In genomic region chr9:120622790-120623189, GRCh38 we compare ENCODE assay signal across 27 cellular contexts.
"Had no signal": no experiment of that assay in that cellular context is flagged by ENCODE, and none has a peak within 500 bp of the region (broad histone marks: within the 10 kb centered on the region; RNA-seq: fewer than 3 reads in every experiment).

No MANE protein-coding gene starts in this region.

- H3K36me3 ChIP-seq: left ventricle myocardium inferior, pancreas, prostate gland, sigmoid colon, thoracic aorta had no signal

- H3K36me3 Mint-ChIP-seq: natural killer cell treated with Interleukin-12 subunit alpha and Interleukin-12 subunit beta and Interleukin-15 and Interleukin-18, amount 100 ng/mL, for 72 hours; stimulated activated effector memory CD8-positive, alpha-beta T cell treated with anti-CD3 and anti-CD28 coated beads, Interleukin-12 subunit alpha, Interleukin-12 subunit beta, amount 100 ng/mL, for 72 hours had no signal

- FAIRE-seq: pancreas, small intestine, urothelium cell line had no signal

- H3K27ac ChIP-seq: hepatocyte, left ventricle myocardium inferior, pancreas, prostate gland, sigmoid colon, spleen, suprapubic skin, thoracic aorta, tibial artery, upper lobe of right lung had no signal

- H3K9me3 Mint-ChIP-seq: naive thymus-derived CD4-positive, alpha-beta T cell; natural killer cell treated with Interleukin-12 subunit alpha and Interleukin-12 subunit beta and Interleukin-15 and Interleukin-18, amount 100 ng/mL, for 72 hours; stimulated activated effector memory CD8-positive, alpha-beta T cell treated with anti-CD3 and anti-CD28 coated beads, Interleukin-12 subunit alpha, Interleukin-12 subunit beta, amount 100 ng/mL, for 72 hours; stimulated activated naive CD8-positive, alpha-beta T cell treated with anti-CD3 and anti-CD28 coated beads, Interleukin-15, Interleukin-2, amounts not matched to agents 100 ng/mL and 50 ng/mL, for 24 hours had no signal

- H3K79me2 ChIP-seq: hepatocyte had no signal

- H3K4me3 ChIP-seq: hepatocyte, left ventricle myocardium inferior, lung, mucosa of descending colon, pancreas, prostate gland, sigmoid colon, spleen, suprapubic skin, thoracic aorta, tibial artery, upper lobe of right lung had no signal

- H2AFZ ChIP-seq: hepatocyte had no signal

- DNase-seq: islet precursor cell; left ventricle myocardium inferior; midbrain; mucosa of descending colon; naive thymus-derived CD4-positive, alpha-beta T cell; nucleus accumbens; pancreas; posterior cingulate gyrus; retina; right cardiac atrium; sigmoid colon; small intestine; spleen; stimulated activated CD4-positive, alpha-beta T cell treated with anti-CD3 and anti-CD28 coated beads, Interleukin-4, amount 100 ng/mL, for 24 hours; stimulated activated naive CD4-positive, alpha-beta T cell; tibial artery; trophoblast cell; upper lobe of right lung had no signal

- H3K4me1 ChIP-seq: prostate gland, tibial artery, upper lobe of right lung had no signal

- H3K9me3 ChIP-seq: left ventricle myocardium inferior, mucosa of descending colon, pancreas, prostate gland, sigmoid colon, spleen, suprapubic skin, thoracic aorta, tibial artery, upper lobe of right lung had no signal

- H3K4me1 Mint-ChIP-seq: stimulated activated effector memory CD8-positive, alpha-beta T cell treated with anti-CD3 and anti-CD28 coated beads, Interleukin-12 subunit alpha, Interleukin-12 subunit beta, amount 100 ng/mL, for 72 hours had no signal

- H3K27me3 Mint-ChIP-seq: naive thymus-derived CD4-positive, alpha-beta T cell; natural killer cell treated with Interleukin-12 subunit alpha and Interleukin-12 subunit beta and Interleukin-15 and Interleukin-18, amount 100 ng/mL, for 72 hours; stimulated activated naive CD8-positive, alpha-beta T cell treated with anti-CD3 and anti-CD28 coated beads, Interleukin-15, Interleukin-2, amounts not matched to agents 100 ng/mL and 50 ng/mL, for 24 hours had no signal

- H3K27ac Mint-ChIP-seq: natural killer cell treated with Interleukin-12 subunit alpha and Interleukin-12 subunit beta and Interleukin-15 and Interleukin-18, amount 100 ng/mL, for 72 hours; stimulated activated naive CD8-positive, alpha-beta T cell treated with anti-CD3 and anti-CD28 coated beads, Interleukin-15, Interleukin-2, amounts not matched to agents 100 ng/mL and 50 ng/mL, for 24 hours had no signal

- H3K27me3 ChIP-seq: hepatocyte, pancreas, sigmoid colon, spleen, suprapubic skin, tibial artery, upper lobe of right lung had no signal

- ATAC-seq: mucosa of descending colon; naive thymus-derived CD4-positive, alpha-beta T cell; natural killer cell treated with Interleukin-12 subunit alpha and Interleukin-12 subunit beta and Interleukin-15 and Interleukin-18, amount 100 ng/mL, for 72 hours; pancreas; right cardiac atrium; stimulated activated effector memory CD8-positive, alpha-beta T cell treated with anti-CD3 and anti-CD28 coated beads, Interleukin-12 subunit alpha, Interleukin-12 subunit beta, amount 100 ng/mL, for 72 hours; upper lobe of right lung had no signal

- H3K4me3 Mint-ChIP-seq: naive thymus-derived CD4-positive, alpha-beta T cell; natural killer cell treated with Interleukin-12 subunit alpha and Interleukin-12 subunit beta and Interleukin-15 and Interleukin-18, amount 100 ng/mL, for 72 hours; stimulated activated effector memory CD8-positive, alpha-beta T cell treated with anti-CD3 and anti-CD28 coated beads, Interleukin-12 subunit alpha, Interleukin-12 subunit beta, amount 100 ng/mL, for 72 hours; stimulated activated naive CD8-positive, alpha-beta T cell treated with anti-CD3 and anti-CD28 coated beads, Interleukin-15, Interleukin-2, amounts not matched to agents 100 ng/mL and 50 ng/mL, for 24 hours had no signal

- H3K4me2 ChIP-seq: hepatocyte had no signal
